ENCODE assay signal across 1 cellular context in the genomic region with DNA sequence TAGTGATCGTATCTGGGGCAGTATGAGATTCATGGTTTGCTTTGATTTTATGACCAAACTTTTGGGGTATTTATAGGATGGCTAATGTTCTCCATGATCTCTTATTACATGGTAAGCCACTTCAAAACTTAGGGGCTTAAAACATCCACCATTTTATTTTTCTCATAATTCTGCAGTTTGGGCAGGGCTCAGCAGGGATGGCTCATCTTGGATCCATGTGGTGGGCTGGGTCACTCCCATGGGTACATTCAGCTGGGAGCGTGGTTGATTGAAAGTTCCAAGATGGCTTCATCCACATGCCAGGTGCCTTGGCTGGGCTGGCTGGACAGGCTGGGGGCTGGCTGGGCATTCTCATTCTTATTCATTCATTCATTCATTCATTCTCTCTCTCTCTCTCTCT.
TF ChIP-seq lines count a peak whose summit lies in the region.

No MANE protein-coding gene starts in this region.

TF ChIP-seq in IMR-90, 13 proteins besides CTCF, POLR2A, EP300 and RAD21:
- TF ChIP-seq MXI1 (IDR thresholded peaks at IDR 0.05; ENCODE audit: borderline replicate concordance, low read depth, low read length): no peak
- TF ChIP-seq MAFK (IDR thresholded peaks at IDR 0.05; ENCODE audit: low read depth, low read length): no peak
